ENCODE assay signal across 8 cellular contexts in genomic region chr7:28410628-28411578, GRCh38. TPM values are rescaled to one million over a fixed set of nuclear protein-coding genes. Genes with fewer than 3 reads are reported as not detected.
A peak's percentile ranks its signal among the peaks of the same experiment; 100 is the strongest.
DNase-seq lines count a peak whose midpoint lies in the region; ATAC-seq, FAIRE-seq and TF ChIP-seq lines count a peak whose summit lies in the region.

No MANE protein-coding gene starts in this region.

- peaks cover 69% of the 10 kb centered on the region for H3K27me3 Mint-ChIP-seq in activated CD8-positive, alpha-beta memory T cell treated with anti-CD3 and anti-CD28 coated beads, Interleukin-2, amount 10 ng/mL, durations not matched to agents 7 days and 5 days
- H3K27me3 Mint-ChIP-seq in stimulated activated naive B cell treated with anti-CD40 and anti-IgM and Interleukin-4, amounts not matched to agents 10 μg/mL and 1 μg/mL and 100 μg/mL, for 72 hours: peaks cover 47 to 74% of the 10 kb centered on the region in 2 donors

- no peak overlapping the region for H3K27ac Mint-ChIP-seq in activated CD8-positive, alpha-beta memory T cell treated with anti-CD3 and anti-CD28 coated beads, Interleukin-2, amount 10 ng/mL, durations not matched to agents 7 days and 5 days
- H3K27ac Mint-ChIP-seq in stimulated activated naive B cell treated with anti-CD40 and anti-IgM and Interleukin-4, amounts not matched to agents 10 μg/mL and 1 μg/mL and 100 μg/mL, for 72 hours: peak overlapping the region; percentile 79

- H2AFZ ChIP-seq in keratinocyte (ENCODE audit: control insufficient read depth, low read length): no peak overlapping the region

- TF ChIP-seq CTCF in brain microvascular endothelial cell (IDR thresholded peaks at IDR 0.05; ENCODE audit: low read depth, low read length, missing control alignments) (no peak), keratinocyte (optimal IDR thresholded peaks at IDR 0.05 in 1 of 3, IDR thresholded peaks at IDR 0.05 in 1 of 3, conservative IDR thresholded peaks at IDR 0.05 in 1 of 3; ENCODE audit: extremely low read depth in 1 of 3, insufficient read depth in 2 of 3, low read length in 3 of 3) (no peak)

- H3K4me3 ChIP-seq in brain microvascular endothelial cell (ENCODE audit: low read depth, low read length) (peak overlapping the region; percentile 65), keratinocyte (ENCODE audit: control insufficient read depth in 2 of 3, extremely low read depth in 1 of 3, insufficient read depth in 2 of 3, low read depth in 1 of 3, low read length in 3 of 3) (peak overlapping the region in 2 of 3 experiments; percentile 22 to 79)

- peak; percentile 16 for DNase-seq in activated CD8-positive, alpha-beta memory T cell treated with anti-CD3 and anti-CD28 coated beads, Interleukin-2, amount 50 U/mL, for 4 hours
- no peak for DNase-seq in activated CD8-positive, alpha-beta memory T cell treated with anti-CD3 and anti-CD28 coated beads, Interleukin-2, amount 10 ng/mL, durations not matched to agents 7 days and 5 days
- DNase-seq in NCI-H82 (lab: John Stamatoyannopoulos, UW) (peak; percentile 72), brain microvascular endothelial cell (peak; percentile 60), keratinocyte (ENCODE audit: low read depth, low spot score) (no peak), globus pallidus (ENCODE audit: low spot score) (no peak)
- DNase-seq in stimulated activated naive B cell treated with anti-CD40 and anti-IgM and Interleukin-4, amounts not matched to agents 10 μg/mL and 1 μg/mL and 100 μg/mL, for 72 hours: peak; percentile 13

- no peak overlapping the region for H3K4me3 Mint-ChIP-seq in activated CD8-positive, alpha-beta memory T cell treated with anti-CD3 and anti-CD28 coated beads, Interleukin-2, amount 10 ng/mL, durations not matched to agents 7 days and 5 days
- H3K4me3 Mint-ChIP-seq in stimulated activated naive B cell treated with anti-CD40 and anti-IgM and Interleukin-4, amounts not matched to agents 10 μg/mL and 1 μg/mL and 100 μg/mL, for 72 hours: peak overlapping the region; percentile 78 to 92

- H3K9me3 ChIP-seq in keratinocyte (ENCODE audit: control insufficient read depth, low read depth, low read length): no peaks in the 10 kb centered on the region

- no peaks in the 10 kb centered on the region for H3K9me3 Mint-ChIP-seq in activated CD8-positive, alpha-beta memory T cell treated with anti-CD3 and anti-CD28 coated beads, Interleukin-2, amount 10 ng/mL, durations not matched to agents 7 days and 5 days (ENCODE audit: low read depth)
- no peaks in the 10 kb centered on the region for H3K9me3 Mint-ChIP-seq in stimulated activated naive B cell treated with anti-CD40 and anti-IgM and Interleukin-4, amounts not matched to agents 10 μg/mL and 1 μg/mL and 100 μg/mL, for 72 hours

- CTCF ChIA-PET in activated CD8-positive, alpha-beta memory T cell treated with anti-CD3 and anti-CD28 coated beads, Interleukin-2, amount 10 ng/mL, durations not matched to agents 7 days and 5 days (lab: Charles Lee): interaction anchor here (1.1 kb wide), 1 partner anchor 349 kb away, joined by 3 read pairs; no protein-coding TSS in a partner anchor

- H3K4me1 ChIP-seq in keratinocyte (ENCODE audit: control insufficient read depth, extremely low read depth, insufficient read depth, low read length): peaks cover 36% of the 10 kb centered on the region

- peak overlapping the region; percentile 70 for H3K9ac ChIP-seq in keratinocyte (ENCODE audit: control insufficient read depth, extremely low read depth, insufficient read depth, low read length)

- H4K20me1 ChIP-seq in keratinocyte (ENCODE audit: control insufficient read depth, extremely low read depth, insufficient read depth, low read length): no peaks in the 10 kb centered on the region

- peak overlapping the region; percentile 78 for H3K4me2 ChIP-seq in keratinocyte (ENCODE audit: control insufficient read depth, extremely low read depth, insufficient read depth, low read depth, low read length)

- peak overlapping the region; percentile 73 for H3K27ac ChIP-seq in brain microvascular endothelial cell
- no peak overlapping the region for H3K27ac ChIP-seq in keratinocyte (ENCODE audit: control insufficient read depth, insufficient read depth, low read length)

- dilution Hi-C loops in keratinocyte (cut with MboI; ENCODE audit: extremely low pct_ligation_motif_present, low sequenced_read_pairs): no loop called here

- H3K4me1 Mint-ChIP-seq in activated CD8-positive, alpha-beta memory T cell treated with anti-CD3 and anti-CD28 coated beads, Interleukin-2, amount 10 ng/mL, durations not matched to agents 7 days and 5 days: peaks cover 12% of the 10 kb centered on the region
- H3K4me1 Mint-ChIP-seq in stimulated activated naive B cell treated with anti-CD40 and anti-IgM and Interleukin-4, amounts not matched to agents 10 μg/mL and 1 μg/mL and 100 μg/mL, for 72 hours: peaks cover 22 to 47% of the 10 kb centered on the region in 2 donors

- H3K36me3 Mint-ChIP-seq in activated CD8-positive, alpha-beta memory T cell treated with anti-CD3 and anti-CD28 coated beads, Interleukin-2, amount 10 ng/mL, durations not matched to agents 7 days and 5 days: no peaks in the 10 kb centered on the region
- H3K36me3 Mint-ChIP-seq in stimulated activated naive B cell treated with anti-CD40 and anti-IgM and Interleukin-4, amounts not matched to agents 10 μg/mL and 1 μg/mL and 100 μg/mL, for 72 hours: peaks cover 2 to 3% of the 10 kb centered on the region in 2 donors

- peak; percentile 48 for FAIRE-seq in keratinocyte (lab: Jason Lieb, UNC)

- in situ Hi-C loops in brain microvascular endothelial cell (cut with HindIII; ENCODE audit: low pct_ligation_motif_present, low sequenced_read_pairs): no loop called here

- no peaks in the 10 kb centered on the region for H3K9me1 ChIP-seq in keratinocyte (ENCODE audit: control insufficient read depth, extremely low read depth, insufficient read depth, low read length)

- no peaks in the 10 kb centered on the region for H3K79me2 ChIP-seq in keratinocyte (ENCODE audit: control insufficient read depth, insufficient read depth, low read length)

- H3K27me3 ChIP-seq in brain microvascular endothelial cell (replicated peaks) (no peaks in the 10 kb centered on the region), keratinocyte (ENCODE audit: control insufficient read depth, extremely low read depth, insufficient read depth, low read length) (peaks cover 28% of the 10 kb centered on the region)

- ATAC-seq in activated CD8-positive, alpha-beta memory T cell treated with anti-CD3 and anti-CD28 coated beads, Interleukin-2, amount 10 ng/mL, durations not matched to agents 7 days and 5 days: no peak
- peak; percentile 65 to 68 for ATAC-seq in stimulated activated naive B cell treated with anti-CD40 and anti-IgM and Interleukin-4, amounts not matched to agents 10 μg/mL and 1 μg/mL and 100 μg/mL, for 72 hours (replicated peaks)
- no peak for ATAC-seq in GM21786 (IDR thresholded peaks at IDR 0.05; ENCODE audit: unreplicated experiment)

- H3K36me3 ChIP-seq in brain microvascular endothelial cell (replicated peaks) (no peaks in the 10 kb centered on the region), keratinocyte (ENCODE audit: control insufficient read depth in 2 of 2, extremely low read depth in 1 of 2, insufficient read depth in 2 of 2, low read length in 2 of 2) (no peaks in the 10 kb centered on the region)

RNA-seq across cellular contexts. Expression of gene CREB5, which starts 1.4 kb away (rescaled TPM):
- total RNA-seq in activated CD8-positive, alpha-beta memory T cell treated with anti-CD3 and anti-CD28 coated beads, Interleukin-2, amount 10 ng/mL, durations not matched to agents 7 days and 5 days: not detected
- polyA plus RNA-seq in keratinocyte: 4.3 to 7.9 TPM (median 4.6 TPM) in 3 replicates
- 1.2 TPM for polyA plus RNA-seq in keratinocyte (2011; ENCODE audit: low read depth)
- 4.1 and 5.4 TPM in 2 replicates for polyA plus RNA-seq in keratinocyte (2011; cell fraction: cytosol; rRNA removed)
- polyA plus RNA-seq in keratinocyte (2011; cell fraction: nucleus; rRNA removed): 18.1 and 20.9 TPM in 2 replicates
- polyA plus RNA-seq in keratinocyte (2012; ENCODE audit: low replicate concordance): 3.2 and 3.4 TPM in 2 replicates
- 14.1 to 30.0 TPM (median 18.6 TPM) in 3 replicates for polyA minus RNA-seq in keratinocyte
- polyA minus RNA-seq in keratinocyte (2011; cell fraction: cytosol; rRNA and poly(A)+ RNA removed): 5.0 TPM
- 23.1 and 37.5 TPM in 2 replicates for polyA minus RNA-seq in keratinocyte (2011; cell fraction: nucleus; rRNA and poly(A)+ RNA removed)

Comparison
In these comparisons a context has a peak if more than half of its experiments do, and no peak if none do; other contexts are left out.
1. DNase-seq: peak in activated CD8-positive, alpha-beta memory T cell treated with anti-CD3 and anti-CD28 coated beads, Interleukin-2, amount 50 U/mL, for 4 hours (single experiment), NCI-H82 (single experiment), brain microvascular endothelial cell (single experiment) and stimulated activated naive B cell treated with anti-CD40 and anti-IgM and Interleukin-4, amounts not matched to agents 10 μg/mL and 1 μg/mL and 100 μg/mL, for 72 hours (single experiment); none in activated CD8-positive, alpha-beta memory T cell treated with anti-CD3 and anti-CD28 coated beads, Interleukin-2, amount 10 ng/mL, durations not matched to agents 7 days and 5 days (single experiment), keratinocyte (single experiment) and globus pallidus (single experiment).
2. ATAC-seq: peak in stimulated activated naive B cell treated with anti-CD40 and anti-IgM and Interleukin-4, amounts not matched to agents 10 μg/mL and 1 μg/mL and 100 μg/mL, for 72 hours (2 of 2); none in activated CD8-positive, alpha-beta memory T cell treated with anti-CD3 and anti-CD28 coated beads, Interleukin-2, amount 10 ng/mL, durations not matched to agents 7 days and 5 days (single experiment) and GM21786 (single experiment).